In genomic region chr5:142852361-142852760, GRCh38 we compare ENCODE assay signal across 16 cellular contexts.
A peak's percentile ranks its signal among the peaks of the same experiment; 100 is the strongest.
DNase-seq lines count a peak whose midpoint lies in the region; ATAC-seq and TF ChIP-seq lines count a peak whose summit lies in the region.
"Had no signal": no experiment of that assay in that cellular context is flagged by ENCODE, and none has a peak within 500 bp of the region (broad histone marks: within the 10 kb centered on the region; RNA-seq: fewer than 3 reads in every experiment).

No MANE protein-coding gene starts in this region.

- H3K4me1 ChIP-seq in left ventricle myocardium inferior, result peaks cover 96% of the 10 kb centered on the region
- peaks cover 0 to 6% of the 10 kb centered on the region in 2 experiments for H3K4me1 ChIP-seq in neutrophil (ENCODE audit: control insufficient read depth in 1 of 2, insufficient read depth in 1 of 2, low read depth in 1 of 2, low read length in 1 of 2)
- H3K4me1 ChIP-seq: HAP-1 had no signal

- H3K36me3 ChIP-seq in left ventricle myocardium inferior (no peaks in the 10 kb centered on the region), neutrophil (no peaks in the 10 kb centered on the region)
- H3K36me3 ChIP-seq: BLaER1, HAP-1 had no signal

- H3K4me3 ChIP-seq in left ventricle myocardium inferior (no peak overlapping the region), fibroblast of the aortic adventitia (ENCODE audit: low read depth, low read length) (no peak overlapping the region), neutrophil (ENCODE audit: low read depth in 1 of 2, low read length in 1 of 2) (no peak overlapping the region)
- H3K4me3 ChIP-seq: A549, BLaER1, HAP-1 had no signal

- intact Hi-C loops in left ventricle myocardium inferior (cut with micrococcal nuclease), result no loop called here
- intact Hi-C loops in left cardiac atrium (cut with DNase I), result no loop called here

- DNase-seq in left ventricle myocardium inferior (no peak), left cardiac atrium (no peak), fibroblast of the aortic adventitia (ENCODE audit: low read depth) (peak; percentile 61), NCI-H226 (no peak)
- DNase-seq: CD4-positive, alpha-beta memory T cell; DMS153; DMS79; GDM1 had no signal

- H3K9me3 ChIP-seq in left ventricle myocardium inferior (replicated peaks) (no peaks in the 10 kb centered on the region), neutrophil (no peaks in the 10 kb centered on the region)
- H3K9me3 ChIP-seq: A549, BLaER1, HAP-1 had no signal

- ATAC-seq in left cardiac atrium (no peak), HG03025 (IDR thresholded peaks at IDR 0.05; ENCODE audit: low FRiP score, unreplicated experiment) (no peak), HG03039 (IDR thresholded peaks at IDR 0.05; ENCODE audit: unreplicated experiment) (no peak)
- ATAC-seq: A549, HepG2 had no signal

- H3K27me3 ChIP-seq in left ventricle myocardium inferior (ENCODE audit: low read depth), result no peaks in the 10 kb centered on the region
- H3K27me3 ChIP-seq in neutrophil, result no peaks in the 10 kb centered on the region
- H3K27me3 ChIP-seq: BLaER1 had no signal

- H3K27ac ChIP-seq in left ventricle myocardium inferior (replicated peaks) (peak overlapping the region; percentile 10), neutrophil (peak overlapping the region; percentile 39)
- H3K27ac ChIP-seq: 22Rv1, A549, BLaER1 had no signal

- TF ChIP-seq CTCF in left ventricle myocardium inferior (IDR thresholded peaks at IDR 0.05; ENCODE audit: borderline replicate concordance) (no peak), fibroblast of the aortic adventitia (IDR thresholded peaks at IDR 0.05; ENCODE audit: insufficient read depth, low read length) (no peak), neutrophil (IDR thresholded peaks at IDR 0.05) (no peak)
